Comparison of ENCODE assay signal across 14 cellular contexts in genomic region chr4:83438719-83439118, GRCh38.
"Had no signal": no experiment of that assay in that cellular context is flagged by ENCODE, and none has a peak within 500 bp of the region (broad histone marks: within the 10 kb centered on the region; RNA-seq: fewer than 3 reads in every experiment).

No MANE protein-coding gene starts in this region.

- H3K4me3 ChIP-seq: cardiac muscle cell, thyroid gland had no signal

- H3K27me3 ChIP-seq: cardiac muscle cell, neutrophil, thyroid gland had no signal

- H3K4me1 ChIP-seq: parathyroid adenoma, thyroid gland had no signal

- H2AFZ ChIP-seq: parathyroid adenoma had no signal

- H3K9me3 ChIP-seq: neutrophil, thyroid gland had no signal

- H3K27ac Mint-ChIP-seq: activated T-helper 1 cell treated with anti-CD3 and anti-CD28 coated beads, Interleukin-12 subunit alpha, Interleukin-12 subunit beta, Interleukin-2, Interleukin-4 antibody, amounts not matched to agents 30 ng/mL and 10 ng/mL and 1 ng/mL, durations not matched to agents 14 hours and 24 hours and 36 hours; stimulated activated memory B cell treated with anti-CD40 and anti-IgM and Interleukin-4, amounts not matched to agents 10 μg/mL and 1 μg/mL and 100 μg/mL, for 72 hours; T-helper 2 cell treated with Interferon-gamma antibody and Interleukin-4, amounts not matched to agents 5 μg/mL and 100 μg/mL, for 36 hours had no signal

- H3K27me3 Mint-ChIP-seq: naive B cell; stimulated activated memory B cell treated with anti-CD40 and anti-IgM and Interleukin-4, amounts not matched to agents 10 μg/mL and 1 μg/mL and 100 μg/mL, for 72 hours had no signal

- H3K9me3 Mint-ChIP-seq: activated T-helper 1 cell treated with anti-CD3 and anti-CD28 coated beads, Interleukin-12 subunit alpha, Interleukin-12 subunit beta, Interleukin-2, Interleukin-4 antibody, amounts not matched to agents 30 ng/mL and 10 ng/mL and 1 ng/mL, durations not matched to agents 14 hours and 24 hours and 36 hours; naive B cell; stimulated activated memory B cell treated with anti-CD40 and anti-IgM and Interleukin-4, amounts not matched to agents 10 μg/mL and 1 μg/mL and 100 μg/mL, for 72 hours; T-helper 2 cell treated with Interferon-gamma antibody and Interleukin-4, amounts not matched to agents 5 μg/mL and 100 μg/mL, for 36 hours had no signal

- ATAC-seq: left lobe of liver; stimulated activated memory B cell treated with anti-CD40 and anti-IgM and Interleukin-4, amounts not matched to agents 10 μg/mL and 1 μg/mL and 100 μg/mL, for 72 hours had no signal

- H3K27ac ChIP-seq: cardiac muscle cell, neutrophil, parathyroid adenoma, thyroid gland had no signal

- H3K79me2 ChIP-seq: parathyroid adenoma had no signal

- DNase-seq: activated CD4-positive, alpha-beta T cell treated with anti-CD3 and anti-CD28 coated beads, Interleukin-2, amount 50 U/mL, for 1 hour; activated CD8-positive, alpha-beta memory T cell treated with anti-CD3 and anti-CD28 coated beads for 24 hours; erythroblast; islet precursor cell; naive B cell; stimulated activated CD4-positive, alpha-beta T cell treated with anti-CD3 and anti-CD28 coated beads, Interleukin-2, amount 100 ng/mL, for 48 hours; thyroid gland had no signal

- H3K4me3 Mint-ChIP-seq: activated T-helper 1 cell treated with anti-CD3 and anti-CD28 coated beads, Interleukin-12 subunit alpha, Interleukin-12 subunit beta, Interleukin-2, Interleukin-4 antibody, amounts not matched to agents 30 ng/mL and 10 ng/mL and 1 ng/mL, durations not matched to agents 14 hours and 24 hours and 36 hours; stimulated activated memory B cell treated with anti-CD40 and anti-IgM and Interleukin-4, amounts not matched to agents 10 μg/mL and 1 μg/mL and 100 μg/mL, for 72 hours; T-helper 2 cell treated with Interferon-gamma antibody and Interleukin-4, amounts not matched to agents 5 μg/mL and 100 μg/mL, for 36 hours had no signal
